ENCODE assay signal across 24 cellular contexts in genomic region chr6:24376875-24377274, GRCh38. TPM values are rescaled to one million over a fixed set of nuclear protein-coding genes. Genes with fewer than 3 reads are reported as not detected.
DNase-seq lines count a peak whose midpoint lies in the region; ATAC-seq, FAIRE-seq and TF ChIP-seq lines count a peak whose summit lies in the region.
"Had no signal": no experiment of that assay in that cellular context is flagged by ENCODE, and none has a peak within 500 bp of the region (broad histone marks: within the 10 kb centered on the region; RNA-seq: fewer than 3 reads in every experiment).

No MANE protein-coding gene starts in this region.

- TF ChIP-seq POLR2A in GM12892 (IDR thresholded peaks at IDR 0.05; ENCODE audit: low read depth, low read length), result no peak

- POLR2A ChIA-PET in HEK293 (lab: Yijun Ruan, JAX), result interaction anchor here (0.5 kb wide), 1 partner anchor 35 kb away, joined by 4 read pairs; no protein-coding TSS in a partner anchor

- DNase-seq in NCI-H2171 treated with DMSO at 0.1 percent for 48 hours (lab: John Stamatoyannopoulos, UW) (peak; percentile 78), RPMI7951 (ENCODE audit: low read depth) (peak; percentile 43), GF-D8 (lab: John Stamatoyannopoulos, UW) (no peak), GM12892 (ENCODE audit: insufficient read length) (no peak), activated gamma-delta T cell (lab: John Stamatoyannopoulos, UW) (no peak)
- DNase-seq: AML-193; DMS79 treated with DMSO at 0.1 percent for 48 hours; Karpas-422; MG63; NCI-H1048; NCI-H1436; NCI-H2029 treated with DMSO at 0.1 percent for 48 hours; NCI-H526; NK-92 treated with Interleukin-12 subunit alpha and Interleukin-12 subunit beta, amount 100 ng/mL, for 24 hours; SHP77; T-helper 1 cell had no signal

- CTCF ChIA-PET in HEK293 (lab: Yijun Ruan, JAX), result interaction anchor here (0.7 to 2.1 kb wide), 5 partner anchors 9 to 102 kb away, joined by 3 to 12 read pairs (median 6); no protein-coding TSS in a partner anchor

- no peaks in the 10 kb centered on the region for H3K36me3 ChIP-seq in HEK293 (ENCODE audit: control insufficient read depth in 2 of 2, insufficient read depth in 1 of 2, low read length in 2 of 2)
- H3K36me3 ChIP-seq: HAP-1, MG63 had no signal

- H3K9me3 Mint-ChIP-seq in nephron, result peaks cover 4% of the 10 kb centered on the region

- H3K4me3 Mint-ChIP-seq in nephron, result no peak overlapping the region
- H3K4me3 Mint-ChIP-seq: IgD-negative memory B cell had no signal

- TF ChIP-seq CTCF in HEK293 (tag by site-specific recombination; IDR thresholded peaks at IDR 0.05) (no peak), nephron (IDR thresholded peaks at IDR 0.05; ENCODE audit: unreplicated experiment in 3 of 3) (no peak)

- no peaks in the 10 kb centered on the region for H3K4me1 ChIP-seq in HEK293 (ENCODE audit: control insufficient read depth, insufficient read depth, low read length)
- H3K4me1 ChIP-seq: HAP-1 had no signal

- no peak for ATAC-seq in HG03442 (IDR thresholded peaks at IDR 0.05; ENCODE audit: unreplicated experiment)

- peak overlapping the region in 2 of 3 experiments; percentile 27 to 87 for H3K27ac Mint-ChIP-seq in nephron
- H3K27ac Mint-ChIP-seq: IgD-negative memory B cell had no signal

- no peak for FAIRE-seq in GM12892 (lab: Jason Lieb, UNC)
- FAIRE-seq: D721Med had no signal

- H3K36me3 Mint-ChIP-seq in nephron (ENCODE audit: low read depth), result no peaks in the 10 kb centered on the region
- H3K36me3 Mint-ChIP-seq: IgD-negative memory B cell had no signal

- H3K4me1 Mint-ChIP-seq in nephron, result no peaks in the 10 kb centered on the region

- no peaks in the 10 kb centered on the region for H3K9me3 ChIP-seq in HEK293 (ENCODE audit: control insufficient read depth, insufficient read depth, low read depth, low read length)
- H3K9me3 ChIP-seq: HAP-1, MG63 had no signal

- H3K4me3 ChIP-seq in HEK293 (ENCODE audit: low read depth, low read length), result no peak overlapping the region
- H3K4me3 ChIP-seq: HAP-1, MG63 had no signal

- H3K27ac ChIP-seq in HEK293 (ENCODE audit: extremely low read depth, low read depth, low read length), result no peak overlapping the region
- H3K27ac ChIP-seq: C4-2B had no signal

- no peaks in the 10 kb centered on the region for H3K27me3 Mint-ChIP-seq in nephron (ENCODE audit: low read depth)

TF ChIP-seq in HEK293, 187 proteins besides CTCF, POLR2A, EP300 and RAD21:
- TF ChIP-seq REST (tag by site-specific recombination; IDR thresholded peaks at IDR 0.05) (no peak), PRDM6 (tag by site-specific recombination; IDR thresholded peaks at IDR 0.05) (0 out of 2 replicates have a peak, but pooled peaks have one; percentile 9)
TF ChIP-seq in HEK293: peak in this region for 1.

RNA-seq across cellular contexts. Expression of gene DCDC2, which starts 19.0 kb away (rescaled TPM):
- under 0.01 TPM in 1 of 2 replicates, not detected in the other for total RNA-seq in RPMI7951 (2014; rRNA removed; shearing (Covaris generic))
- not detected for polyA plus RNA-seq in GM12892 (2012; ENCODE audit: missing spikeins)
- total RNA-seq: G401 had no signal
- polyA plus RNA-seq: IgD-negative memory B cell had no signal

RNA-seq across cellular contexts. Expression of gene MRS2, which starts 25.9 kb away (rescaled TPM):
- 24.4 and 26.5 TPM in 2 replicates for total RNA-seq in RPMI7951 (2014; rRNA removed; shearing (Covaris generic))
- 19.7 TPM for polyA plus RNA-seq in GM12892 (2012; ENCODE audit: missing spikeins)

Comparison
In these comparisons a context has a peak if more than half of its experiments do, and no peak if none do; other contexts are left out.
1. DNase-seq: peak in NCI-H2171 treated with DMSO at 0.1 percent for 48 hours (single experiment) and RPMI7951 (single experiment); none in GF-D8 (single experiment), GM12892 (single experiment) and activated gamma-delta T cell (single experiment).